In genomic region chr17:78401891-78402290, GRCh38 we compare ENCODE assay signal across 1 cellular context.
TF ChIP-seq lines count a peak whose summit lies in the region.

No MANE protein-coding gene starts in this region.

TF ChIP-seq in IMR-90, 13 proteins besides CTCF, POLR2A, EP300 and RAD21:
- TF ChIP-seq CHD1 (IDR thresholded peaks at IDR 0.05; ENCODE audit: low read depth, low read length) (no peak), NFE2L2 (IDR thresholded peaks at IDR 0.05; ENCODE audit: low read depth, low read length) (no peak), SMC3 (IDR thresholded peaks at IDR 0.05; ENCODE audit: low read depth, low read length) (no peak), MAZ (IDR thresholded peaks at IDR 0.05; ENCODE audit: borderline replicate concordance, low read depth, low read length) (no peak), CEBPB (IDR thresholded peaks at IDR 0.05; ENCODE audit: low read depth, low read length) (no peak), MXI1 (IDR thresholded peaks at IDR 0.05; ENCODE audit: borderline replicate concordance, low read depth, low read length) (no peak), MAFK (IDR thresholded peaks at IDR 0.05; ENCODE audit: low read depth, low read length) (no peak), BHLHE40 (IDR thresholded peaks at IDR 0.05; ENCODE audit: low read depth, low read length) (no peak), ELK1 (IDR thresholded peaks at IDR 0.05; ENCODE audit: borderline replicate concordance, low read depth, low read length) (no peak), FOS (IDR thresholded peaks at IDR 0.05; ENCODE audit: low read depth, low read length) (no peak), RFX5 (IDR thresholded peaks at IDR 0.05; ENCODE audit: low read depth, low read length) (no peak), RCOR1 (IDR thresholded peaks at IDR 0.05; ENCODE audit: insufficient replicate concordance, low read length) (no peak), USF2 (IDR thresholded peaks at IDR 0.05; ENCODE audit: low read depth, low read length) (no peak)
